ENCODE assay signal across 1 cellular context in genomic region chr20:20824924-20825584, GRCh38.
TF ChIP-seq lines count a peak whose summit lies in the region.

No MANE protein-coding gene starts in this region.

TF ChIP-seq in HepG2, 621 proteins besides CTCF, POLR2A, EP300 and RAD21 (continued from another document and continues in another):
- TF ChIP-seq, protein P1, sequence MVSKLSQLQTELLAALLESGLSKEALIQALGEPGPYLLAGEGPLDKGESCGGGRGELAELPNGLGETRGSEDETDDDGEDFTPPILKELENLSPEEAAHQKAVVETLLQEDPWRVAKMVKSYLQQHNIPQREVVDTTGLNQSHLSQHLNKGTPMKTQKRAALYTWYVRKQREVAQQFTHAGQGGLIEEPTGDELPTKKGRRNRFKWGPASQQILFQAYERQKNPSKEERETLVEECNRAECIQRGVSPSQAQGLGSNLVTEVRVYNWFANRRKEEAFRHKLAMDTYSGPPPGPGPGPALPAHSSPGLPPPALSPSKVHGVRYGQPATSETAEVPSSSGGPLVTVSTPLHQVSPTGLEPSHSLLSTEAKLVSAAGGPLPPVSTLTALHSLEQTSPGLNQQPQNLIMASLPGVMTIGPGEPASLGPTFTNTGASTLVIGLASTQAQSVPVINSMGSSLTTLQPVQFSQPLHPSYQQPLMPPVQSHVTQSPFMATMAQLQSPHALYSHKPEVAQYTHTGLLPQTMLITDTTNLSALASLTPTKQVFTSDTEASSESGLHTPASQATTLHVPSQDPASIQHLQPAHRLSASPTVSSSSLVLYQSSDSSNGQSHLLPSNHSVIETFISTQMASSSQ (IDR thresholded peaks at IDR 0.05; ENCODE audit: low read depth), result no peak
- TF ChIP-seq, protein P1 (CRISPR knock-in tag; IDR thresholded peaks at IDR 0.05; ENCODE audit: borderline replicate concordance), result no peak
- TF ChIP-seq MXD4 (CRISPR knock-in tag; IDR thresholded peaks at IDR 0.05), result no peak
- TF ChIP-seq TFE3 (CRISPR knock-in tag; IDR thresholded peaks at IDR 0.05), result peak; percentile 45; the same call in 1 of the 2 replicates
- no peak for TF ChIP-seq XBP1 (CRISPR knock-in tag; IDR thresholded peaks at IDR 0.05)
- TF ChIP-seq REPIN1 (CRISPR knock-in tag; IDR thresholded peaks at IDR 0.05; ENCODE audit: borderline replicate concordance, low read depth), result no peak; the same call in 1 of the 2 replicates
- no peak for TF ChIP-seq ZNF343 (CRISPR knock-in tag; IDR thresholded peaks at IDR 0.05)
- TF ChIP-seq ZNF124 (CRISPR knock-in tag; IDR thresholded peaks at IDR 0.05), result peak; percentile 75; the same call in 1 of the 2 replicates
- TF ChIP-seq ZBTB25 (CRISPR knock-in tag; IDR thresholded peaks at IDR 0.05), result peak; percentile 48; the same call in 1 of the 2 replicates
- no peak for TF ChIP-seq RFX5 (IDR thresholded peaks at IDR 0.05; ENCODE audit: low read depth, low read length)
- no peak for TF ChIP-seq USF2 (IDR thresholded peaks at IDR 0.05; ENCODE audit: low read depth, low read length)
- TF ChIP-seq USF2 (CRISPR knock-in tag; IDR thresholded peaks at IDR 0.05; ENCODE audit: borderline replicate concordance), result no peak
- TF ChIP-seq E2F2 (CRISPR knock-in tag; IDR thresholded peaks at IDR 0.05; ENCODE audit: borderline replicate concordance), result no peak
- TF ChIP-seq YY1 (IDR thresholded peaks at IDR 0.05; ENCODE audit: insufficient read depth, insufficient replicate concordance, low read depth, low read length), result peak; percentile 32
- TF ChIP-seq GATAD2A (CRISPR knock-in tag; IDR thresholded peaks at IDR 0.05), result 0 out of 2 replicates have a peak, but pooled peaks have one; percentile 23
- TF ChIP-seq, protein P2, sequence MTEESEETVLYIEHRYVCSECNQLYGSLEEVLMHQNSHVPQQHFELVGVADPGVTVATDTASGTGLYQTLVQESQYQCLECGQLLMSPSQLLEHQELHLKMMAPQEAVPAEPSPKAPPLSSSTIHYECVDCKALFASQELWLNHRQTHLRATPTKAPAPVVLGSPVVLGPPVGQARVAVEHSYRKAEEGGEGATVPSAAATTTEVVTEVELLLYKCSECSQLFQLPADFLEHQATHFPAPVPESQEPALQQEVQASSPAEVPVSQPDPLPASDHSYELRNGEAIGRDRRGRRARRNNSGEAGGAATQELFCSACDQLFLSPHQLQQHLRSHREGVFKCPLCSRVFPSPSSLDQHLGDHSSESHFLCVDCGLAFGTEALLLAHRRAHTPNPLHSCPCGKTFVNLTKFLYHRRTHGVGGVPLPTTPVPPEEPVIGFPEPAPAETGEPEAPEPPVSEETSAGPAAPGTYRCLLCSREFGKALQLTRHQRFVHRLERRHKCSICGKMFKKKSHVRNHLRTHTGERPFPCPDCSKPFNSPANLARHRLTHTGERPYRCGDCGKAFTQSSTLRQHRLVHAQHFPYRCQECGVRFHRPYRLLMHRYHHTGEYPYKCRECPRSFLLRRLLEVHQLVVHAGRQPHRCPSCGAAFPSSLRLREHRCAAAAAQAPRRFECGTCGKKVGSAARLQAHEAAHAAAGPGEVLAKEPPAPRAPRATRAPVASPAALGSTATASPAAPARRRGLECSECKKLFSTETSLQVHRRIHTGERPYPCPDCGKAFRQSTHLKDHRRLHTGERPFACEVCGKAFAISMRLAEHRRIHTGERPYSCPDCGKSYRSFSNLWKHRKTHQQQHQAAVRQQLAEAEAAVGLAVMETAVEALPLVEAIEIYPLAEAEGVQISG (CRISPR knock-in tag; IDR thresholded peaks at IDR 0.05), result no peak
- TF ChIP-seq THAP8 (CRISPR knock-in tag; IDR thresholded peaks at IDR 0.05; ENCODE audit: borderline replicate concordance), result no peak
- TF ChIP-seq FOXC1 (CRISPR knock-in tag; IDR thresholded peaks at IDR 0.05; ENCODE audit: borderline replicate concordance), result peak; percentile 60
- no peak for TF ChIP-seq SOX6 (IDR thresholded peaks at IDR 0.05)
- peak; percentile 37; the same call in 1 of the 2 replicates for TF ChIP-seq SOX6 (CRISPR knock-in tag; IDR thresholded peaks at IDR 0.05)
- TF ChIP-seq, protein P3, sequence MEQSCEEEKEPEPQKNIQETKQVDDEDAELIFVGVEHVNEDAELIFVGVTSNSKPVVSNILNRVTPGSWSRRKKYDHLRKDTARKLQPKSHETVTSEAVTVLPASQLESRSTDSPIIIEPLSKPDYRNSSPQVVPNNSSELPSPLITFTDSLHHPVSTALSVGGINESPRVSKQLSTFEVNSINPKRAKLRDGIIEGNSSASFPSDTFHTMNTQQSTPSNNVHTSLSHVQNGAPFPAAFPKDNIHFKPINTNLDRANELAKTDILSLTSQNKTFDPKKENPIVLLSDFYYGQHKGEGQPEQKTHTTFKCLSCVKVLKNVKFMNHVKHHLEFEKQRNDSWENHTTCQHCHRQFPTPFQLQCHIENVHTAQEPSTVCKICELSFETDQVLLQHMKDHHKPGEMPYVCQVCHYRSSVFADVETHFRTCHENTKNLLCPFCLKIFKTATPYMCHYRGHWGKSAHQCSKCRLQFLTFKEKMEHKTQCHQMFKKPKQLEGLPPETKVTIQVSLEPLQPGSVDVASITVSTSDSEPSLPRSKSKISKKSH (CRISPR knock-in tag; IDR thresholded peaks at IDR 0.05; ENCODE audit: borderline replicate concordance), result no peak
- TF ChIP-seq ZNF354B (CRISPR knock-in tag; IDR thresholded peaks at IDR 0.05), result no peak
- TF ChIP-seq ZNF780A (CRISPR knock-in tag; IDR thresholded peaks at IDR 0.05), result no peak
- no peak for TF ChIP-seq SMARCE1 (IDR thresholded peaks at IDR 0.05; ENCODE audit: borderline replicate concordance)
- TF ChIP-seq HNRNPL (IDR thresholded peaks at IDR 0.05; ENCODE audit: low read depth, low read length), result no peak
- TF ChIP-seq ZNF24 (IDR thresholded peaks at IDR 0.05), result no peak
- no peak for TF ChIP-seq ZNF550 (CRISPR knock-in tag; IDR thresholded peaks at IDR 0.05; ENCODE audit: borderline replicate concordance)
- TF ChIP-seq, protein P4, sequence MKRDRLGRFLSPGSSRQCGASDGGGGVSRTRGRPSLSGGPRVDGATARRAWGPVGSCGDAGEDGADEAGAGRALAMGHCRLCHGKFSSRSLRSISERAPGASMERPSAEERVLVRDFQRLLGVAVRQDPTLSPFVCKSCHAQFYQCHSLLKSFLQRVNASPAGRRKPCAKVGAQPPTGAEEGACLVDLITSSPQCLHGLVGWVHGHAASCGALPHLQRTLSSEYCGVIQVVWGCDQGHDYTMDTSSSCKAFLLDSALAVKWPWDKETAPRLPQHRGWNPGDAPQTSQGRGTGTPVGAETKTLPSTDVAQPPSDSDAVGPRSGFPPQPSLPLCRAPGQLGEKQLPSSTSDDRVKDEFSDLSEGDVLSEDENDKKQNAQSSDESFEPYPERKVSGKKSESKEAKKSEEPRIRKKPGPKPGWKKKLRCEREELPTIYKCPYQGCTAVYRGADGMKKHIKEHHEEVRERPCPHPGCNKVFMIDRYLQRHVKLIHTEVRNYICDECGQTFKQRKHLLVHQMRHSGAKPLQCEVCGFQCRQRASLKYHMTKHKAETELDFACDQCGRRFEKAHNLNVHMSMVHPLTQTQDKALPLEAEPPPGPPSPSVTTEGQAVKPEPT (CRISPR knock-in tag; IDR thresholded peaks at IDR 0.05; ENCODE audit: low read depth), result no peak
- no peak for TF ChIP-seq RBFOX2 (IDR thresholded peaks at IDR 0.05; ENCODE audit: low read depth, low read length)
- TF ChIP-seq FOXA1 (IDR thresholded peaks at IDR 0.05), result no peak
- no peak for TF ChIP-seq FOXA1 (CRISPR knock-in tag; IDR thresholded peaks at IDR 0.05)
- TF ChIP-seq HOXA5 (CRISPR knock-in tag; IDR thresholded peaks at IDR 0.05), result no peak
- TF ChIP-seq TBL1XR1 (IDR thresholded peaks at IDR 0.05; ENCODE audit: borderline replicate concordance, low read length, partially characterized antibody), result no peak
- TF ChIP-seq MXI1 (IDR thresholded peaks at IDR 0.05; ENCODE audit: borderline replicate concordance, low read depth, low read length), result peak; percentile 37; the same call in 1 of the 3 replicates
